20 cellular contexts compared by ENCODE assay signal in genomic region chr6:166910601-166911000, GRCh38. TPM values are rescaled to one million over a fixed set of nuclear protein-coding genes. Genes with fewer than 3 reads are reported as not detected.
DNase-seq lines count a peak whose midpoint lies in the region; ATAC-seq and TF ChIP-seq lines count a peak whose summit lies in the region.
"Had no signal": no experiment of that assay in that cellular context is flagged by ENCODE, and none has a peak within 500 bp of the region (broad histone marks: within the 10 kb centered on the region; RNA-seq: fewer than 3 reads in every experiment).

No MANE protein-coding gene starts in this region.

- H3K4me3 Mint-ChIP-seq in activated CD4-positive, alpha-beta T cell treated with anti-CD3 and anti-CD28 coated beads for 36 hours, result no peak overlapping the region
- H3K4me3 Mint-ChIP-seq: activated CD8-positive, alpha-beta T cell treated with anti-CD3 and anti-CD28 coated beads, Interleukin-2, amount 10 ng/mL, durations not matched to agents 7 days and 5 days; CD4-positive, alpha-beta memory T cell; nephron; stimulated activated naive CD8-positive, alpha-beta T cell treated with anti-CD3 and anti-CD28 coated beads, Interleukin-15, Interleukin-2, amounts not matched to agents 100 ng/mL and 50 ng/mL, for 24 hours had no signal

- H3K4me1 ChIP-seq in stomach, result no peaks in the 10 kb centered on the region
- H3K4me1 ChIP-seq: ascending aorta, prostate gland, upper lobe of left lung had no signal

- intact Hi-C loops in activated CD4-positive, alpha-beta T cell treated with anti-CD3 and anti-CD28 coated beads for 36 hours (cut with DNase I, micrococcal nuclease), result no loop called here
- intact Hi-C loops in stomach (cut with DNase I; ENCODE audit: low total_unique reads), result no loop called here

- 85 to 98% (median 91%) methylated on average over 7 of the region's 7 CpGs for WGBS in stomach, 5 donors

- H3K27ac ChIP-seq in stomach, result no peak overlapping the region
- H3K27ac ChIP-seq: ascending aorta, prostate gland, upper lobe of left lung had no signal

- CTCF ChIA-PET in activated CD4-positive, alpha-beta T cell treated with anti-CD3 and anti-CD28 coated beads for 36 hours (lab: Charles Lee), result interaction anchor here (0.6 to 0.7 kb wide), 2 partner anchors 35 to 42 kb away, joined by 3 to 4 read pairs; no protein-coding TSS in a partner anchor

- no peaks in the 10 kb centered on the region for H3K27me3 ChIP-seq in stomach
- H3K27me3 ChIP-seq: ascending aorta, upper lobe of left lung had no signal

- H3K36me3 ChIP-seq in stomach, result peaks cover 0 to 5% (median 0%) of the 10 kb centered on the region in 4 donors
- H3K36me3 ChIP-seq: ascending aorta, prostate gland, upper lobe of left lung had no signal

- H3K4me1 Mint-ChIP-seq in activated CD4-positive, alpha-beta T cell treated with anti-CD3 and anti-CD28 coated beads for 36 hours, result peaks cover 33% of the 10 kb centered on the region
- H3K4me1 Mint-ChIP-seq: nephron had no signal

- no peak overlapping the region for H3K27ac Mint-ChIP-seq in activated CD4-positive, alpha-beta T cell treated with anti-CD3 and anti-CD28 coated beads for 36 hours
- H3K27ac Mint-ChIP-seq: activated CD8-positive, alpha-beta T cell treated with anti-CD3 and anti-CD28 coated beads, Interleukin-2, amount 10 ng/mL, durations not matched to agents 7 days and 5 days; nephron; stimulated activated naive CD8-positive, alpha-beta T cell treated with anti-CD3 and anti-CD28 coated beads, Interleukin-15, Interleukin-2, amounts not matched to agents 100 ng/mL and 50 ng/mL, for 24 hours had no signal

- ATAC-seq in activated CD4-positive, alpha-beta T cell treated with anti-CD3 and anti-CD28 coated beads for 36 hours, result peak; percentile 86
- ATAC-seq in HG03135 (IDR thresholded peaks at IDR 0.05; ENCODE audit: unreplicated experiment), result no peak
- ATAC-seq: activated CD8-positive, alpha-beta T cell treated with anti-CD3 and anti-CD28 coated beads, Interleukin-2, amount 10 ng/mL, durations not matched to agents 7 days and 5 days; Panc1 had no signal

- H3K9me3 ChIP-seq in stomach, result no peaks in the 10 kb centered on the region
- H3K9me3 ChIP-seq: ascending aorta, prostate gland, upper lobe of left lung had no signal

- no peak for TF ChIP-seq POLR2A in stomach (IDR thresholded peaks at IDR 0.05)

- peak; percentile 62 for DNase-seq in activated CD4-positive, alpha-beta T cell treated with anti-CD3 and anti-CD28 coated beads for 36 hours
- DNase-seq in activated CD4-positive, alpha-beta T cell treated with anti-CD3 and anti-CD28 coated beads for 1 hour, result no peak
- DNase-seq in AG20443 (ENCODE audit: low spot score) (peak; percentile 4), MV-4-11 (lab: John Stamatoyannopoulos, UW) (peak; percentile 21), choroid plexus epithelial cell (ENCODE audit: low read depth) (peak; percentile 27), GM19240 (ENCODE audit: insufficient read length, low spot score) (no peak), stomach (no peak)
- DNase-seq: activated effector memory CD4-positive, alpha-beta T cell treated with anti-CD3 and anti-CD28 coated beads, Interleukin-2, amount 50 U/mL, for 16 hours; CD4-positive, alpha-beta memory T cell; GOT3; NCI-H82; small intestine; upper lobe of left lung had no signal

- TF ChIP-seq CTCF in choroid plexus epithelial cell (conservative IDR thresholded peaks at IDR 0.05; ENCODE audit: low read depth, low read length), result no peak
- no peak for TF ChIP-seq CTCF in stomach (IDR thresholded peaks at IDR 0.05)

- peaks cover 2% of the 10 kb centered on the region for H3K36me3 Mint-ChIP-seq in activated CD4-positive, alpha-beta T cell treated with anti-CD3 and anti-CD28 coated beads for 36 hours (ENCODE audit: low read depth)

- POLR2A ChIA-PET in activated CD4-positive, alpha-beta T cell treated with anti-CD3 and anti-CD28 coated beads for 36 hours (lab: Charles Lee), result no interaction called here

- no peaks in the 10 kb centered on the region for H3K27me3 Mint-ChIP-seq in activated CD4-positive, alpha-beta T cell treated with anti-CD3 and anti-CD28 coated beads for 36 hours
- H3K27me3 Mint-ChIP-seq: CD4-positive, alpha-beta memory T cell; stimulated activated naive CD8-positive, alpha-beta T cell treated with anti-CD3 and anti-CD28 coated beads, Interleukin-15, Interleukin-2, amounts not matched to agents 100 ng/mL and 50 ng/mL, for 24 hours had no signal

- no peak for TF ChIP-seq EP300 in stomach (IDR thresholded peaks at IDR 0.05)

- no peaks in the 10 kb centered on the region for H3K9me3 Mint-ChIP-seq in activated CD4-positive, alpha-beta T cell treated with anti-CD3 and anti-CD28 coated beads for 36 hours (ENCODE audit: low read depth)
- H3K9me3 Mint-ChIP-seq: nephron; stimulated activated naive CD8-positive, alpha-beta T cell treated with anti-CD3 and anti-CD28 coated beads, Interleukin-15, Interleukin-2, amounts not matched to agents 100 ng/mL and 50 ng/mL, for 24 hours had no signal

- no peak overlapping the region for H3K4me3 ChIP-seq in choroid plexus epithelial cell (ENCODE audit: low read depth, low read length)
- H3K4me3 ChIP-seq in stomach, result no peak overlapping the region
- H3K4me3 ChIP-seq: ascending aorta, prostate gland, upper lobe of left lung had no signal

RNA-seq across cellular contexts. Expression of gene RNASET2, which starts 45.7 kb away (rescaled TPM):
- 10 to 100 TPM; 68.7 to 85.2 TPM for total RNA-seq in activated CD4-positive, alpha-beta T cell treated with anti-CD3 and anti-CD28 coated beads for 36 hours
- total RNA-seq in stomach, result 100 to 1,000 TPM in 3 of 5 donors, 10 to 100 TPM in 2; 13.4 to 340 (median 112) TPM
- polyA plus RNA-seq in stomach, result 100 to 1,000 TPM in 1 of 3 donors, 10 to 100 TPM in 2; 55.4 to 113 (median 60.5) TPM

Comparison
In these comparisons a context has a peak if more than half of its experiments do, and no peak if none do; other contexts are left out.
1. DNase-seq: peak in activated CD4-positive, alpha-beta T cell treated with anti-CD3 and anti-CD28 coated beads for 36 hours (single experiment), AG20443 (single experiment), MV-4-11 (single experiment) and choroid plexus epithelial cell (single experiment); none in activated CD4-positive, alpha-beta T cell treated with anti-CD3 and anti-CD28 coated beads for 1 hour (single experiment), GM19240 (single experiment) and stomach (single experiment).